8 cellular contexts compared by ENCODE assay signal in genomic region chr11:108593214-108593909, GRCh38. TPM values are rescaled to one million over a fixed set of nuclear protein-coding genes. Genes with fewer than 3 reads are reported as not detected.
DNase-seq lines count a peak whose midpoint lies in the region; ATAC-seq, FAIRE-seq and TF ChIP-seq lines count a peak whose summit lies in the region.

Gene EXPH5 (minus strand): TSS chr11:108593768. CDS start chr11:108593536, 232 bp downstream.

- H3K4me3 Mint-ChIP-seq in T-cell, result peak within 1 kb of the TSS; percentile 93 to 100 (median 94)

- CTCF ChIA-PET in T-cell (lab: Charles Lee), result interaction anchor here in 1 of 2 donors (0.6 to 0.7 kb wide), 2 partner anchors 352 to 467 kb away, joined by 4 to 5 read pairs; no protein-coding TSS in a partner anchor

- H3K4me1 Mint-ChIP-seq in T-cell, result peaks cover 14 to 24% (median 20%) of the 10 kb centered on the region in 3 donors

- ATAC-seq in HG02840 (IDR thresholded peaks at IDR 0.05; ENCODE audit: low FRiP score, unreplicated experiment), result peak; percentile 91
- ATAC-seq in T-cell (replicated peaks in 1 of 4), result peak; percentile 89 to 95 (median 92)
- ATAC-seq in left cardiac atrium, result peak; percentile 96 to 99
- peak; percentile 95 to 99 for ATAC-seq in upper lobe of left lung (ENCODE audit: low FRiP score in 2 of 2)

- 1% methylated on average over 14 to 37 of the region's 37 CpGs for WGBS in upper lobe of left lung, 2 donors

- no peaks in the 10 kb centered on the region for H3K9me3 ChIP-seq in upper lobe of left lung

- H3K27ac ChIP-seq in upper lobe of left lung, result peak within 1 kb of the TSS; percentile 80 to 90 (median 88)

- peak within 1 kb of the TSS; percentile 80 to 91 for H3K27ac Mint-ChIP-seq in T-cell

- H3K9me3 Mint-ChIP-seq in T-cell, result no peaks in the 10 kb centered on the region

- TF ChIP-seq EP300 in upper lobe of left lung (IDR thresholded peaks at IDR 0.05), result no peak

- H3K27me3 Mint-ChIP-seq in T-cell, result no peaks in the 10 kb centered on the region

- TF ChIP-seq CTCF in upper lobe of left lung (IDR thresholded peaks at IDR 0.05), result no peak

- peaks cover 3 to 23% (median 10%) of the 10 kb centered on the region in 4 donors for H3K4me1 ChIP-seq in upper lobe of left lung

- DNase-seq in GM12891 (ENCODE audit: insufficient read length, low spot score) (peak; percentile 54), NCI-H1417 (lab: John Stamatoyannopoulos, UW) (peak; percentile 98 to 100 (median 98)), T-cell (peak; percentile 67 to 87 (median 80)), amniotic epithelial cell (ENCODE audit: low read depth) (peak; percentile 58), left cardiac atrium (peak; percentile 87), pons (ENCODE audit: low spot score) (peak; percentile 74), upper lobe of left lung (peak; percentile 87 to 96)

- intact Hi-C loops in left cardiac atrium (cut with DNase I), result no loop called here

- H3K4me3 ChIP-seq in upper lobe of left lung, result peak within 1 kb of the TSS; percentile 67 to 80 (median 74)

- TF ChIP-seq POLR2A in GM12891 (IDR thresholded peaks at IDR 0.05; ENCODE audit: low read depth, low read length) (no peak; the same call in 1 of the 2 replicates), upper lobe of left lung (IDR thresholded peaks at IDR 0.05) (peak in 2 of 4 donors; percentile 35 to 79)

- H3K36me3 ChIP-seq in upper lobe of left lung, result no peaks in the 10 kb centered on the region

- peak; percentile 98 for FAIRE-seq in GM12891 (lab: Jason Lieb, UNC)

- no peaks in the 10 kb centered on the region for H3K27me3 ChIP-seq in upper lobe of left lung

- no peaks in the 10 kb centered on the region for H3K36me3 Mint-ChIP-seq in T-cell

- POLR2A ChIA-PET in T-cell (lab: Charles Lee), result interaction anchor here (0.6 to 1.1 kb wide), 4 partner anchors 11 to 475 kb away, joined by 3 to 5 read pairs (median 4); no protein-coding TSS in a partner anchor

TF ChIP-seq in GM12891, 5 proteins besides CTCF, POLR2A, EP300 and RAD21:
- TF ChIP-seq SPI1 (IDR thresholded peaks at IDR 0.05; ENCODE audit: low read depth, low read length), result no peak
- no peak for TF ChIP-seq PAX5 (IDR thresholded peaks at IDR 0.05; ENCODE audit: insufficient read depth, low read length, severe bottlenecking)
- no peak for TF ChIP-seq POU2F2 (IDR thresholded peaks at IDR 0.05; ENCODE audit: low read depth, low read length)
- no peak for TF ChIP-seq POLR2AphosphoS5 (IDR thresholded peaks at IDR 0.05; ENCODE audit: low read depth, low read length)
- TF ChIP-seq TAF1 (IDR thresholded peaks at IDR 0.05; ENCODE audit: low read depth, low read length), result no peak; the same call in 1 of the 2 replicates
TF ChIP-seq in GM12891: peak in this region for 0.

RNA-seq across cellular contexts. Expression of gene EXPH5, which starts in this region (rescaled TPM):
- 0.42 TPM for polyA plus RNA-seq in GM12891 (2012; ENCODE audit: low read depth, missing spikeins)
- 1 to 10 TPM; 3.3 to 4.1 (median 4.0) TPM for total RNA-seq in T-cell
- total RNA-seq in left cardiac atrium, result 1 to 10 TPM; 2.5 to 3.5 TPM
- total RNA-seq in upper lobe of left lung, result 10 to 100 TPM; 12.8 to 47.0 (median 28.3) TPM

Comparison
In these comparisons a context has a peak if more than half of its experiments do, and no peak if none do; other contexts are left out.
1. Peak in every context shown above with its lines: DNase-seq, ATAC-seq, H3K4me3 ChIP-seq and H3K27ac ChIP-seq.